In the genomic region with DNA sequence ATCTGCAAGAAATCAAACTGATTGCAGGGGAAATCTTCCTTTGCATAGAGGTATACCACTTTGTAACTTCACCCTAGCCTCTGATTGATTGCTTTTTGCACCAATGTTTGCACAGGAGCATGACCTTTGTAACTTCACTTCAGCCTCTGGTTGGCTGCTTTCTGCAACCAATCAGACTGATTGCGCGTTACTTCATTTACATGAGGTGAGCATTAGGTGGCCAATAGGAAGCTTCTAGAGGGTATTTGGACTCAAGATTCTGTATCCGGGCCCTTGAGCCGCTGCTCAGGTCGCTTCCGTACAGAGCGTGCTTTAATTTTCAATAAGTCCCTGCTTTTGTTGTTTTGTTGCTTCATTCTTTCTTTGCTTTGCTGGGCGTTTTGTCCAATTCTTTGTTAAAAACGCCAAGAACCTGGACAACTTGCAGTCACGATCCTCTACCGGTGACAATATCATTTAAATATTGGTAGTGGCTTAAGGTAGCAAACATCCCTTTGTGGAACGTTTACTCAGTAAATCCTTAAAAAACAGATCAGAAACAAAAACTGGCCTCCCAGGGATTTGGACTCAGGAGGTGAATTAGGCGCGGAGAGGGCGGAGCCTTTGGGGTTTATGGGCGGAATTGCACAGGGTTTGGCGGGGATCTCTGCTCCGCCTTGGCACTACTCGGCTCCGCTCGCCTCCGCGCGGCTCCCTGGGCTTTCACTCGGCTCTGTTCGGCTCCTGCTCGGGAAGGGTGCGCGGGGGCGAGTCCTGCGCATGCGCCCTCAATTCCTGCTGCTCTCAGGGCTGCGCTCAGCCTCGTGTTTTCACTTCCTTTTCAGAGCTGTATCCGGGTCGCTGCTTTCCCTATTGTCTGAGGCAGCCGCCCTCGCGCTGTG, we compare ENCODE assay signal across 8 cellular contexts. TPM values are rescaled to one million over a fixed set of nuclear protein-coding genes. Genes with fewer than 3 reads are reported as not detected.
A peak's percentile ranks its signal among the peaks of the same experiment; 100 is the strongest.
DNase-seq lines count a peak whose midpoint lies in the region; ATAC-seq, FAIRE-seq and TF ChIP-seq lines count a peak whose summit lies in the region.

Gene PHF14, plus strand, starts transcription at position 812 of the 881 bp plus-strand sequence. CDS start 452 bp downstream, outside the sequence.

- CTCF ChIA-PET in activated CD8-positive, alpha-beta memory T cell treated with anti-CD3 and anti-CD28 coated beads, Interleukin-2, amount 10 ng/mL, durations not matched to agents 7 days and 5 days (lab: Charles Lee), result interaction anchor here (0.8 to 2.0 kb wide), 2 partner anchors 12 to 33 kb away, joined by 4 read pairs; a partner anchor contains a TSS
- CTCF ChIA-PET in H1 (lab: Charles Lee; ENCODE audit: partially characterized antibody), result no interaction called here

- H3K27me3 Mint-ChIP-seq in activated CD8-positive, alpha-beta memory T cell treated with anti-CD3 and anti-CD28 coated beads, Interleukin-2, amount 10 ng/mL, durations not matched to agents 7 days and 5 days, result peaks cover 18% of the 10 kb centered on the region

- TF ChIP-seq RAD21 in H1 (IDR thresholded peaks at IDR 0.05 in 1 of 2, conservative IDR thresholded peaks at IDR 0.05 in 1 of 2; ENCODE audit: low read depth in 2 of 2, low read length in 2 of 2), result no peak

- peak within 1 kb of the TSS; percentile 78 for H3K56ac ChIP-seq in H1 (replicated peaks; ENCODE audit: insufficient read length, low read depth, low read length)

- H2BK12ac ChIP-seq in H1 (ENCODE audit: low read depth, low read length) (0 out of 2 replicates have a peak within 1 kb of the TSS, but pooled peaks have one; percentile 13), mesenchymal stem cell (ENCODE audit: low read length in 2 of 2) (no peak within 1 kb of the TSS)

- H3K79me2 ChIP-seq in H1 (ENCODE audit: control insufficient read depth in 1 of 2, insufficient read depth in 2 of 2, low read length in 2 of 2), result peaks cover 0 to 41% of the 10 kb centered on the region in 2 experiments; a peak in 3 of 4 replicates

- peaks cover 16% of the 10 kb centered on the region for H3K36me3 ChIP-seq in NT2/D1 (ENCODE audit: insufficient read depth, insufficient read length, low read length)
- peaks cover 0 to 15% (median 0%) of the 10 kb centered on the region in 4 experiments; a peak in 1 of 8 replicates for H3K36me3 ChIP-seq in H1 (ENCODE audit: control insufficient read depth in 2 of 4, insufficient read depth in 4 of 4, low read length in 3 of 4)
- peaks cover 0 to 15% of the 10 kb centered on the region in 2 experiments for H3K36me3 ChIP-seq in mesenchymal stem cell (ENCODE audit: control insufficient read depth in 1 of 2, insufficient read depth in 2 of 2, low read depth in 1 of 2, low read length in 2 of 2)

- 4% methylated on average over 39 of the region's 39 CpGs; no CpG with 5 or more reads in 1 of the 2 experiments for WGBS in H1 (ENCODE audit: extremely low coverage in 1 of 2, insufficient coverage in 1 of 2, insufficient read length in 1 of 2, insufficient replicate concordance in 2 of 2, low coverage in 1 of 2, low lambda C conversion rate in 2 of 2, missing lambda C conversion rate in 1 of 2), 2 experiments
- 8% methylated on average over 32 of the region's 39 CpGs for WGBS in mesenchymal stem cell

- H3K14ac ChIP-seq in H1 (ENCODE audit: insufficient read length), result no peak within 1 kb of the TSS
- H3K14ac ChIP-seq in mesenchymal stem cell (ENCODE audit: low read length in 2 of 2), result peak within 1 kb of the TSS; percentile 2 to 11

- H3K23ac ChIP-seq in H1 (ENCODE audit: insufficient read length), result no peak within 1 kb of the TSS
- H3K23ac ChIP-seq in mesenchymal stem cell (ENCODE audit: low read length in 2 of 2), result no peak within 1 kb of the TSS

- H3K4me2 ChIP-seq in H1 (ENCODE audit: insufficient read depth in 1 of 2, low read depth in 2 of 2, low read length in 2 of 2) (peak within 1 kb of the TSS; percentile 88 to 89), mesenchymal stem cell (ENCODE audit: low read length, poor library complexity, severe bottlenecking) (peak within 1 kb of the TSS; percentile 63)

- no peaks in the 10 kb centered on the region for H4K20me1 ChIP-seq in H1 (replicated peaks in 1 of 2; ENCODE audit: control insufficient read depth in 1 of 2, insufficient read depth in 2 of 2, low read length in 2 of 2)

- H2BK20ac ChIP-seq in H1 (ENCODE audit: low read length), result 0 out of 2 replicates have a peak within 1 kb of the TSS, but pooled peaks have one; percentile 50

- TF ChIP-seq EP300 in H1 (IDR thresholded peaks at IDR 0.05; ENCODE audit: borderline replicate concordance in 1 of 2, low read depth in 2 of 2, low read length in 2 of 2), result no peak

- H3K4me3 Mint-ChIP-seq in activated CD8-positive, alpha-beta memory T cell treated with anti-CD3 and anti-CD28 coated beads, Interleukin-2, amount 10 ng/mL, durations not matched to agents 7 days and 5 days, result peak within 1 kb of the TSS; percentile 91

- H2BK120ac ChIP-seq in H1 (replicated peaks; ENCODE audit: low read depth, low read length) (no peak within 1 kb of the TSS), mesenchymal stem cell (ENCODE audit: low read depth, low read length) (peak within 1 kb of the TSS; percentile 95)

- H3K27ac ChIP-seq in H1 (ENCODE audit: low read depth, low read length), result peak within 1 kb of the TSS; percentile 89
- H3K27ac ChIP-seq in mesenchymal stem cell (ENCODE audit: low read length, poor library complexity, severe bottlenecking), result peak within 1 kb of the TSS; percentile 85

- H2AK5ac ChIP-seq in H1 (ENCODE audit: low read depth, low read length) (no peak within 1 kb of the TSS), mesenchymal stem cell (ENCODE audit: low read length, severe bottlenecking) (no peak within 1 kb of the TSS)

- H2BK5ac ChIP-seq in H1 (ENCODE audit: low read depth, low read length), result peak within 1 kb of the TSS; percentile 82
- H2BK5ac ChIP-seq in mesenchymal stem cell (ENCODE audit: low read depth, low read length, poor library complexity, severe bottlenecking), result no peak within 1 kb of the TSS

- peak within 1 kb of the TSS; percentile 88 for H3K4me3 ChIP-seq in NT2/D1 (ENCODE audit: insufficient read length, low read depth)
- H3K4me3 ChIP-seq in H1 (ENCODE audit: extremely low read depth in 1 of 4, insufficient read depth in 2 of 4, low read depth in 3 of 4, low read length in 4 of 4), result peak within 1 kb of the TSS; percentile 59 to 93 (median 90)
- peak within 1 kb of the TSS; percentile 76 to 95 for H3K4me3 ChIP-seq in mesenchymal stem cell (ENCODE audit: insufficient read depth in 1 of 2, low read depth in 1 of 2, low read length in 2 of 2)

- DNase-seq in COR-L47 (lab: John Stamatoyannopoulos, UW), result peak; percentile 98
- peak in 75 of 76 experiments; percentile 51 to 99 (median 95) for DNase-seq in HUDEP-2 (lab: John Stamatoyannopoulos, UW; ENCODE audit: unreplicated experiment in 76 of 76)
- peak; percentile 99 for DNase-seq in NT2/D1 (ENCODE audit: low read depth, low spot score)
- peak; percentile 97 for DNase-seq in activated CD8-positive, alpha-beta memory T cell treated with anti-CD3 and anti-CD28 coated beads, Interleukin-2, amount 10 ng/mL, durations not matched to agents 7 days and 5 days
- peak; percentile 96 for DNase-seq in H1 (ENCODE audit: low read depth in 1 of 2, low spot score in 2 of 2)
- peak; percentile 96 for DNase-seq in mesenchymal stem cell
- peak; percentile 90 for DNase-seq in stimulated activated CD8-positive, alpha-beta memory T cell treated with anti-CD3 and anti-CD28 coated beads, Interleukin-12 subunit alpha, Interleukin-12 subunit beta, amount 100 ng/mL, for 4 hours (ENCODE audit: low read depth)

- H3K18ac ChIP-seq in H1 (ENCODE audit: extremely low read depth, low read length) (peak within 1 kb of the TSS; percentile 88), mesenchymal stem cell (ENCODE audit: low read depth in 1 of 2, low read length in 2 of 2) (peak within 1 kb of the TSS; percentile 46 to 75)

- peak; percentile 93 for ATAC-seq in GM21381 (IDR thresholded peaks at IDR 0.05; ENCODE audit: unreplicated experiment)
- peak; percentile 99 for ATAC-seq in activated CD8-positive, alpha-beta memory T cell treated with anti-CD3 and anti-CD28 coated beads, Interleukin-2, amount 10 ng/mL, durations not matched to agents 7 days and 5 days

- H4K91ac ChIP-seq in H1 (replicated peaks; ENCODE audit: insufficient read length, low read length), result peak within 1 kb of the TSS; percentile 61
- no peak within 1 kb of the TSS for H4K91ac ChIP-seq in mesenchymal stem cell (ENCODE audit: low read length)

- POLR2A ChIA-PET in H1 (lab: Charles Lee; ENCODE audit: partially characterized antibody), result interaction anchor here (0.7 to 2.6 kb wide), 20 partner anchors 9 to 220 kb away, joined by 3 to 41 read pairs (median 4); a partner anchor contains a TSS

- H3K4me1 Mint-ChIP-seq in activated CD8-positive, alpha-beta memory T cell treated with anti-CD3 and anti-CD28 coated beads, Interleukin-2, amount 10 ng/mL, durations not matched to agents 7 days and 5 days, result peaks cover 44% of the 10 kb centered on the region

- no peaks in the 10 kb centered on the region for H3K9me3 Mint-ChIP-seq in activated CD8-positive, alpha-beta memory T cell treated with anti-CD3 and anti-CD28 coated beads, Interleukin-2, amount 10 ng/mL, durations not matched to agents 7 days and 5 days (ENCODE audit: low read depth)

- peak; percentile 83 to 93 for TF ChIP-seq POLR2A in H1 (IDR thresholded peaks at IDR 0.05; ENCODE audit: control extremely low read depth in 1 of 2, low read depth in 2 of 2, low read length in 2 of 2)

- H3K79me1 ChIP-seq in H1 (ENCODE audit: low read depth, low read length) (no peaks in the 10 kb centered on the region), mesenchymal stem cell (replicated peaks; ENCODE audit: low read length, poor library complexity, severe bottlenecking) (peaks cover 10% of the 10 kb centered on the region)

- FAIRE-seq in H1 (lab: Jason Lieb, UNC), result peak; percentile 99

- no peak for TF ChIP-seq CTCF in H1 (IDR thresholded peaks at IDR 0.05; ENCODE audit: control extremely low read depth in 1 of 3, insufficient read depth in 1 of 3, low read depth in 1 of 3, low read length in 3 of 3)

- H2AFZ ChIP-seq in H1 (ENCODE audit: low read length) (peak within 1 kb of the TSS; percentile 48; the same call in 1 of the 2 replicates), mesenchymal stem cell (ENCODE audit: low read depth, low read length) (no peak within 1 kb of the TSS)

- peaks cover 6% of the 10 kb centered on the region; the same call in 1 of the 2 replicates for H3K9me3 ChIP-seq in NT2/D1 (ENCODE audit: insufficient read depth, low read length)
- H3K9me3 ChIP-seq in H1 (ENCODE audit: insufficient read depth in 2 of 2, low read depth in 1 of 2, low read length in 1 of 2), result no peaks in the 10 kb centered on the region
- no peaks in the 10 kb centered on the region for H3K9me3 ChIP-seq in mesenchymal stem cell (ENCODE audit: control insufficient read depth, low read length)

- H3K4ac ChIP-seq in H1 (replicated peaks; ENCODE audit: insufficient read length, low read depth, low read length) (peak within 1 kb of the TSS; percentile 72), mesenchymal stem cell (ENCODE audit: low read depth in 1 of 2, low read length in 2 of 2) (peak within 1 kb of the TSS in 1 of 2 experiments; percentile 47)

- H4K5ac ChIP-seq in H1 (ENCODE audit: insufficient read length, low read depth, low read length), result peak within 1 kb of the TSS; percentile 92

- peaks cover 28% of the 10 kb centered on the region for H3K36me3 Mint-ChIP-seq in activated CD8-positive, alpha-beta memory T cell treated with anti-CD3 and anti-CD28 coated beads, Interleukin-2, amount 10 ng/mL, durations not matched to agents 7 days and 5 days

- H3K4me1 ChIP-seq in NT2/D1 (ENCODE audit: insufficient read depth, insufficient read length), result no peaks in the 10 kb centered on the region
- no peaks in the 10 kb centered on the region; a peak in 2 of 7 replicates for H3K4me1 ChIP-seq in H1 (replicated peaks in 1 of 4; ENCODE audit: control insufficient read depth in 3 of 4, insufficient read depth in 4 of 4, low read length in 3 of 4)
- H3K4me1 ChIP-seq in mesenchymal stem cell (ENCODE audit: control insufficient read depth, insufficient read depth, low read depth, low read length), result no peaks in the 10 kb centered on the region

- H3K27me3 ChIP-seq in NT2/D1 (ENCODE audit: insufficient read depth, insufficient read length), result no peaks in the 10 kb centered on the region
- no peaks in the 10 kb centered on the region for H3K27me3 ChIP-seq in H1 (replicated peaks in 1 of 4; ENCODE audit: control insufficient read depth in 3 of 4, extremely low read depth in 1 of 4, insufficient read depth in 3 of 4, low read length in 3 of 4)
- H3K27me3 ChIP-seq in mesenchymal stem cell (ENCODE audit: control insufficient read depth in 1 of 2, insufficient read depth in 1 of 2, low read length in 2 of 2), result no peaks in the 10 kb centered on the region

- H3K9ac ChIP-seq in NT2/D1 (ENCODE audit: insufficient read length, low read depth), result peak within 1 kb of the TSS; percentile 84
- peak within 1 kb of the TSS; percentile 88 to 92 (median 90) for H3K9ac ChIP-seq in H1 (replicated peaks in 1 of 4; ENCODE audit: extremely low read depth in 1 of 4, low read depth in 3 of 4, low read length in 3 of 4)
- peak within 1 kb of the TSS; percentile 95 for H3K9ac ChIP-seq in mesenchymal stem cell (ENCODE audit: low read length)

- H2BK15ac ChIP-seq in H1 (ENCODE audit: low read length) (no peak within 1 kb of the TSS; the same call in 1 of the 2 replicates), mesenchymal stem cell (ENCODE audit: low read depth, poor library complexity, severe bottlenecking) (no peak within 1 kb of the TSS)

- H3K23me2 ChIP-seq in H1 (ENCODE audit: low read depth, low read length), result peaks cover 6% of the 10 kb centered on the region

- H3K27ac Mint-ChIP-seq in activated CD8-positive, alpha-beta memory T cell treated with anti-CD3 and anti-CD28 coated beads, Interleukin-2, amount 10 ng/mL, durations not matched to agents 7 days and 5 days, result peak within 1 kb of the TSS; percentile 92

- H4K8ac ChIP-seq in H1 (ENCODE audit: extremely low read depth, insufficient read depth, low read length), result peak within 1 kb of the TSS; percentile 97
- peak within 1 kb of the TSS; percentile 63 for H4K8ac ChIP-seq in mesenchymal stem cell (ENCODE audit: low read length)

RNA-seq across cellular contexts. Expression of gene PHF14, which starts in this region (rescaled TPM):
- 10 to 100 TPM; 36.0 to 36.7 TPM for total RNA-seq in activated CD8-positive, alpha-beta memory T cell treated with anti-CD3 and anti-CD28 coated beads, Interleukin-2, amount 10 ng/mL, durations not matched to agents 7 days and 5 days
- 63.3 and 70.6 TPM in 2 replicates for total RNA-seq in H1 (2021; fragmentation: NEBNext Ultra II Directional; extraction: Animal tissue kit (Norgen Biotek cat#: 25700))
- 8.6 and 17.9 TPM in 2 replicates for polyA plus RNA-seq in H1 (2011; rRNA removed)
- polyA plus RNA-seq in H1 (2011; cell fraction: cytosol; rRNA removed), result 32.6 TPM
- 10.7 TPM for polyA plus RNA-seq in H1 (2011; cell fraction: nucleus; rRNA removed)
- polyA plus RNA-seq in H1 (2012, experiment 1 of 2), result 39.6 to 65.6 TPM (median 46.7 TPM) in 4 replicates
- polyA plus RNA-seq in H1 (2012, experiment 2 of 2), result 5.4 TPM
- polyA plus RNA-seq in H1 (2013, experiment 1 of 2), result 52.8 TPM
- polyA plus RNA-seq in H1 (2013, experiment 2 of 2), result 52.4 TPM
- polyA minus RNA-seq in H1 (2011; rRNA and poly(A)+ RNA removed), result 52.7 and 64.9 TPM in 2 replicates
- 28.2 TPM for polyA minus RNA-seq in H1 (2011; cell fraction: cytosol; rRNA and poly(A)+ RNA removed)
- 109 TPM for polyA minus RNA-seq in H1 (2011; cell fraction: nucleus; rRNA and poly(A)+ RNA removed)
- 31.7 TPM for polyA plus RNA-seq in mesenchymal stem cell (2013, experiment 1 of 2)
- polyA plus RNA-seq in mesenchymal stem cell (2013, experiment 2 of 2), result 34.3 TPM

Comparison
In these comparisons a context has a peak if more than half of its experiments do, and no peak if none do; other contexts are left out.
1. Peak in every context shown above with its lines: DNase-seq, ATAC-seq, H3K4me3 ChIP-seq and H3K27ac ChIP-seq.